In the genomic region with DNA sequence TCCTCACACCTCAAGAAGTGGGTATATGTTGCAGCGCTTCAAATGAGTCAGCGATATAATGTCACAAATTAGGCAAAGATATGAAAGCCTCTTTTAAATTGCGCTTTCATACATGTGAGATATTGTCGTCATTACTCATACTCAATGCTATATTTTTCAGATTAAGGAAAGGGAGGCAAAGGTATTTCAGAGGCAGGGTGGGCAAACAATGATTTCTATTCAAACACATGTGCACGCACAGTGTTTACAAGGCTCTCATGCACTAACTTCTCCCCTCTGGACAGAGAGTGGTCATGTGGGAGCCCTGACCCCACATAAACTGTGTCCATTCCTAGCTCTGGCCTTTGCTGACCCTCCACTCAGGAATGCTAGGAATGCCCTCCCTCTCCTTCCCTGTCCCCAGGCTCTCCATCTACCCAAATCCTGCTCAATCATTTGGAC, we compare ENCODE assay signal across 1 cellular context.
TF ChIP-seq lines count a peak whose summit lies in the region.

No MANE protein-coding gene starts in this region.

TF ChIP-seq in IMR-90, 13 proteins besides CTCF, POLR2A, EP300 and RAD21:
- TF ChIP-seq MAZ (IDR thresholded peaks at IDR 0.05; ENCODE audit: borderline replicate concordance, low read depth, low read length) (no peak), MAFK (IDR thresholded peaks at IDR 0.05; ENCODE audit: low read depth, low read length) (no peak), MXI1 (IDR thresholded peaks at IDR 0.05; ENCODE audit: borderline replicate concordance, low read depth, low read length) (no peak), NFE2L2 (IDR thresholded peaks at IDR 0.05; ENCODE audit: low read depth, low read length) (no peak), SMC3 (IDR thresholded peaks at IDR 0.05; ENCODE audit: low read depth, low read length) (no peak), RCOR1 (IDR thresholded peaks at IDR 0.05; ENCODE audit: insufficient replicate concordance, low read length) (no peak), RFX5 (IDR thresholded peaks at IDR 0.05; ENCODE audit: low read depth, low read length) (no peak), CHD1 (IDR thresholded peaks at IDR 0.05; ENCODE audit: low read depth, low read length) (no peak), CEBPB (IDR thresholded peaks at IDR 0.05; ENCODE audit: low read depth, low read length) (no peak), FOS (IDR thresholded peaks at IDR 0.05; ENCODE audit: low read depth, low read length) (no peak), BHLHE40 (IDR thresholded peaks at IDR 0.05; ENCODE audit: low read depth, low read length) (no peak)
- TF ChIP-seq, protein P1, sequence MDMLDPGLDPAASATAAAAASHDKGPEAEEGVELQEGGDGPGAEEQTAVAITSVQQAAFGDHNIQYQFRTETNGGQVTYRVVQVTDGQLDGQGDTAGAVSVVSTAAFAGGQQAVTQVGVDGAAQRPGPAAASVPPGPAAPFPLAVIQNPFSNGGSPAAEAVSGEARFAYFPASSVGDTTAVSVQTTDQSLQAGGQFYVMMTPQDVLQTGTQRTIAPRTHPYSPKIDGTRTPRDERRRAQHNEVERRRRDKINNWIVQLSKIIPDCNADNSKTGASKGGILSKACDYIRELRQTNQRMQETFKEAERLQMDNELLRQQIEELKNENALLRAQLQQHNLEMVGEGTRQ (IDR thresholded peaks at IDR 0.05; ENCODE audit: low read depth, low read length), result no peak
- TF ChIP-seq, protein P2, sequence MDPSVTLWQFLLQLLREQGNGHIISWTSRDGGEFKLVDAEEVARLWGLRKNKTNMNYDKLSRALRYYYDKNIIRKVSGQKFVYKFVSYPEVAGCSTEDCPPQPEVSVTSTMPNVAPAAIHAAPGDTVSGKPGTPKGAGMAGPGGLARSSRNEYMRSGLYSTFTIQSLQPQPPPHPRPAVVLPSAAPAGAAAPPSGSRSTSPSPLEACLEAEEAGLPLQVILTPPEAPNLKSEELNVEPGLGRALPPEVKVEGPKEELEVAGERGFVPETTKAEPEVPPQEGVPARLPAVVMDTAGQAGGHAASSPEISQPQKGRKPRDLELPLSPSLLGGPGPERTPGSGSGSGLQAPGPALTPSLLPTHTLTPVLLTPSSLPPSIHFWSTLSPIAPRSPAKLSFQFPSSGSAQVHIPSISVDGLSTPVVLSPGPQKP (IDR thresholded peaks at IDR 0.05; ENCODE audit: borderline replicate concordance, low read depth, low read length), result no peak
